Comparison of ENCODE assay signal across 22 cellular contexts in the genomic region with DNA sequence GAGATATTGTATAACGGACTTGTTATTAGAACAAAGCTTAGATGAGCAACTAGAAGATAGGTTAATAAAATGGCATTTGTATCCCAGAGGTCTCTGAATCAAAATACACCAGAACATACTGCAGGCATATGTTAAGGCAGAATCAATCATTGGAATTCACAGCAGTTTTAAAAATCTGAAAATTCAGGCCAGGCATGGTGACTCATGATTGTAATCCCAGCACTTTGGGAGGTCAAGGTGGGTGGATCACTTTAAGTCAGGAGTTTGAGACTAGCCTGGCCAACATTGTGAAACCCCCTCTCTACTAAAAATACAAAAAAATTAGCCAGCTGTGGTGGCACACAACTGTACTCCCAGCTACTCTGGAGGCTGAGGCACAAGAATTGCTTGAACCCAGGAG.
"Had no signal": no experiment of that assay in that cellular context is flagged by ENCODE, and none has a peak within 500 bp of the region (broad histone marks: within the 10 kb centered on the region; RNA-seq: fewer than 3 reads in every experiment).

No MANE protein-coding gene starts in this region.

- H3K4me3 Mint-ChIP-seq: activated naive CD8-positive, alpha-beta T cell treated with anti-CD3 and anti-CD28 coated beads for 36 hours; effector memory CD8-positive, alpha-beta T cell; immature natural killer cell; naive B cell; neural progenitor cell; stimulated activated naive CD8-positive, alpha-beta T cell treated with anti-CD3 and anti-CD28 coated beads, Interleukin-15, Interleukin-2, amounts not matched to agents 100 ng/mL and 50 ng/mL, for 24 hours; T-helper 17 cell had no signal

- DNase-seq: activated CD4-positive, alpha-beta T cell treated with anti-CD3 and anti-CD28 coated beads, Interleukin-2, amount 50 U/mL, for 4 hours; activated naive CD4-positive, alpha-beta T cell; activated naive CD8-positive, alpha-beta T cell treated with anti-CD3 and anti-CD28 coated beads for 36 hours; amniotic stem cell; effector memory CD8-positive, alpha-beta T cell; heart right ventricle; immature natural killer cell; left ventricle myocardium superior; naive B cell; ovary; psoas muscle; right cardiac atrium; small intestine; stimulated activated CD4-positive, alpha-beta T cell treated with anti-CD3 and anti-CD28 coated beads, Interleukin-15, amount 100 ng/mL, for 24 hours; stimulated activated CD4-positive, alpha-beta T cell treated with anti-CD3 and anti-CD28 coated beads, Interleukin-2, amount 100 ng/mL, for 48 hours; T-helper 17 cell; transverse colon; uterus; WERI-Rb-1 had no signal

- ATAC-seq: effector memory CD8-positive, alpha-beta T cell; gastroesophageal sphincter; heart right ventricle; left ventricle myocardium superior; psoas muscle; right cardiac atrium; T-helper 17 cell had no signal

- H3K36me3 ChIP-seq: gastroesophageal sphincter, heart right ventricle, neural progenitor cell, ovary, transverse colon, uterus, WERI-Rb-1 had no signal

- H3K4me1 ChIP-seq: gastroesophageal sphincter, neural progenitor cell, psoas muscle, transverse colon, uterus had no signal

- H3K9me3 Mint-ChIP-seq: effector memory CD8-positive, alpha-beta T cell; immature natural killer cell; neural progenitor cell; stimulated activated naive CD8-positive, alpha-beta T cell treated with anti-CD3 and anti-CD28 coated beads, Interleukin-15, Interleukin-2, amounts not matched to agents 100 ng/mL and 50 ng/mL, for 24 hours had no signal

- H3K27me3 ChIP-seq: gastroesophageal sphincter, heart right ventricle, neural progenitor cell, ovary, transverse colon, uterus had no signal

- H3K4me3 ChIP-seq: gastroesophageal sphincter, heart right ventricle, neural progenitor cell, ovary, psoas muscle, transverse colon, uterus had no signal

- H3K4me2 ChIP-seq: neural progenitor cell had no signal

- H3K9me3 ChIP-seq: gastroesophageal sphincter, ovary, psoas muscle, transverse colon, uterus had no signal

- H2AFZ ChIP-seq: neural progenitor cell had no signal

- H3K27ac ChIP-seq: gastroesophageal sphincter, heart right ventricle, neural progenitor cell, ovary, psoas muscle, transverse colon, uterus, WERI-Rb-1 had no signal

- H3K27me3 Mint-ChIP-seq: activated naive CD8-positive, alpha-beta T cell treated with anti-CD3 and anti-CD28 coated beads for 36 hours; effector memory CD8-positive, alpha-beta T cell; naive B cell; stimulated activated naive CD8-positive, alpha-beta T cell treated with anti-CD3 and anti-CD28 coated beads, Interleukin-15, Interleukin-2, amounts not matched to agents 100 ng/mL and 50 ng/mL, for 24 hours; T-helper 17 cell had no signal

- H3K36me3 Mint-ChIP-seq: neural progenitor cell had no signal

- H3K4me1 Mint-ChIP-seq: immature natural killer cell, neural progenitor cell had no signal

- H3K27ac Mint-ChIP-seq: activated naive CD8-positive, alpha-beta T cell treated with anti-CD3 and anti-CD28 coated beads for 36 hours; neural progenitor cell; stimulated activated naive CD8-positive, alpha-beta T cell treated with anti-CD3 and anti-CD28 coated beads, Interleukin-15, Interleukin-2, amounts not matched to agents 100 ng/mL and 50 ng/mL, for 24 hours; T-helper 17 cell had no signal
